In the genomic region with DNA sequence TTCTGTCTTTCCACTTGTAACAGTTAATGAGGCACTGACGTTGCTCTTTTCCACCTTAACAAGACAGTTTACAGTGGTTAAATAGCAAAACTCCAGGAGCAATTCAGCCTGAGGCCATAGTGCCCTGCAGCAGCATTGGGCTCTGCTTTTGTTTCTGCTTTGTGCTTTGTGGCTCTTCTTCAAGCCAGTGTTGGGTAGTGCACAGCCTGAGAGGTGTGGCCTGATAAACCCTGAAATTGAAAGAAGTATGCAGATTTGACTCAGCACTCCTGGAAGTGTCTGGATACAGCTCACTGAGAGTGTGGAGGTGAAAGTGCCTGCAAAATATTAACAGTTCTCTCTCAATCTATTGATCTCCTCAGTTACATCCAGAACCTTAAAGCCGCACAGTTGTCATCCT, we compare ENCODE assay signal across 22 cellular contexts.
A peak's percentile ranks its signal among the peaks of the same experiment; 100 is the strongest.
DNase-seq lines count a peak whose midpoint lies in the region; ATAC-seq and TF ChIP-seq lines count a peak whose summit lies in the region.
"Had no signal": no experiment of that assay in that cellular context is flagged by ENCODE, and none has a peak within 500 bp of the region (broad histone marks: within the 10 kb centered on the region; RNA-seq: fewer than 3 reads in every experiment).

No MANE protein-coding gene starts in this region.

- no peaks in the 10 kb centered on the region for H3K9me3 ChIP-seq in right atrium auricular region
- H3K9me3 ChIP-seq in gastroesophageal sphincter = no peaks in the 10 kb centered on the region
- H3K9me3 ChIP-seq: adrenal gland, Caco-2, pancreas, thoracic aorta had no signal

- TF ChIP-seq CTCF in GM12865 (IDR thresholded peaks at IDR 0.05; ENCODE audit: insufficient read depth, low read depth, low read length, missing control alignments) (no peak), right atrium auricular region (IDR thresholded peaks at IDR 0.05) (no peak), gastroesophageal sphincter (IDR thresholded peaks at IDR 0.05) (no peak)

- TF ChIP-seq POLR2A in gastroesophageal sphincter (IDR thresholded peaks at IDR 0.05) = no peak

- H3K27ac ChIP-seq in right atrium auricular region (no peak overlapping the region), gastroesophageal sphincter (no peak overlapping the region)
- H3K27ac ChIP-seq: adrenal gland, pancreas, thoracic aorta had no signal

- H3K4me1 ChIP-seq in right atrium auricular region = no peaks in the 10 kb centered on the region
- no peaks in the 10 kb centered on the region for H3K4me1 ChIP-seq in gastroesophageal sphincter
- H3K4me1 ChIP-seq: adrenal gland, Caco-2, pancreas had no signal

- H3K36me3 ChIP-seq in right atrium auricular region (peaks cover 28% of the 10 kb centered on the region), gastroesophageal sphincter (peaks cover 0 to 93% of the 10 kb centered on the region in 2 donors)

- H3K4me3 ChIP-seq in GM12865 (ENCODE audit: low read depth, low read length) (no peak overlapping the region), right atrium auricular region (no peak overlapping the region), gastroesophageal sphincter (no peak overlapping the region)
- H3K4me3 ChIP-seq: adrenal gland, pancreas, thoracic aorta had no signal

- H3K27me3 ChIP-seq in right atrium auricular region (no peaks in the 10 kb centered on the region), gastroesophageal sphincter (no peaks in the 10 kb centered on the region)
- H3K27me3 ChIP-seq: adrenal gland, pancreas had no signal

- no peak for TF ChIP-seq EP300 in gastroesophageal sphincter (IDR thresholded peaks at IDR 0.05)

- peak; percentile 44 for DNase-seq in GM12865 (ENCODE audit: low read depth)
- DNase-seq in NCI-H146 (lab: John Stamatoyannopoulos, UW) = peak; percentile 14
- DNase-seq in astrocyte of the hippocampus (ENCODE audit: low read depth, low spot score) = peak; percentile 28
- DNase-seq in right atrium auricular region (ENCODE audit: low spot score) = no peak
- no peak for DNase-seq in NCI-H1092 treated with DMSO at 0.1 percent for 48 hours (lab: John Stamatoyannopoulos, UW)
- DNase-seq: activated CD4-positive, CD25-positive, alpha-beta regulatory T cell; adrenal gland; AML-193; Caco-2; caudate nucleus; effector CD8-positive, alpha-beta T cell; head of caudate nucleus; NCI-H187 treated with DMSO at 0.1 percent for 48 hours; NCI-H446 treated with DMSO at 0.1 percent for 48 hours; pancreas; Right ventricle myocardium superior; stimulated activated CD4-positive, alpha-beta T cell treated with anti-CD3 and anti-CD28 coated beads, Interleukin-4, amount 100 ng/mL, for 4 hours; stimulated activated CD8-positive, alpha-beta memory T cell treated with anti-CD3 and anti-CD28 coated beads, Interleukin-4, amount 100 ng/mL, for 48 hours had no signal

- 63 to 81% methylated on average over 1 to 2 of the region's 2 CpGs for WGBS in gastroesophageal sphincter (ENCODE audit: low coverage in 1 of 2), 2 donors

- ATAC-seq in GM19467 (IDR thresholded peaks at IDR 0.05; ENCODE audit: unreplicated experiment) (peak; percentile 56), gastroesophageal sphincter (no peak)
- ATAC-seq: naive thymus-derived CD4-positive, alpha-beta T cell; pancreas had no signal

Comparison
In these comparisons a context has a peak if more than half of its experiments do, and no peak if none do; other contexts are left out.
1. DNase-seq: peak in GM12865 (single experiment), NCI-H146 (single experiment) and astrocyte of the hippocampus (single experiment); none in right atrium auricular region (single experiment) and NCI-H1092 treated with DMSO at 0.1 percent for 48 hours (single experiment).